ENCODE assay signal across 6 cellular contexts in the genomic region with DNA sequence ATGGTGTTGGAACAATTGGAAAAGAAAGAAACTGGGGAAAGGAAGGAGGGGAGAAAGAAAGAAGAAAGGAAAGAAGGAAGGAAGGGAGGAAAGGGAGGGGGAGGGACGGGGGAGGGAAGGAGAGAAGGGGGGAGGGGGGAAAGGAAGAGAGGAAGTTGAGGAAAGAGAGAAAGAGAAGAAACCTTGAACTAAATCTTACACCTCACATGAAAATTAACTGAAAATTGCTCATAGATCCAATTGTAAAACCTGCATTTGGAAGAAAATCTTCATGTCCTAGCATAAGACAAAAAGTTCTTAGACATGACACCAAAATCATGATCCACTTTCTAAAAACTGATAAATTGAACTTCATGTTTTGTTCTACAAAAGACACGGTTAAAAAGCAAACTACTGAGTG.
"Had no signal": no experiment of that assay in that cellular context is flagged by ENCODE, and none has a peak within 500 bp of the region (broad histone marks: within the 10 kb centered on the region; RNA-seq: fewer than 3 reads in every experiment).

No MANE protein-coding gene starts in this region.

- H3K27ac ChIP-seq: HL-60, KMS-11 had no signal

- DNase-seq: IMR-90, KBM-7, KG1 had no signal

- H3K9ac ChIP-seq: KMS-11 had no signal

- H3K4me2 ChIP-seq: KMS-11 had no signal

- FAIRE-seq: HTR-8/SVneo had no signal
